In genomic region chrX:25002658-25003015, GRCh38 we compare ENCODE assay signal across 17 cellular contexts. TPM values are rescaled to one million over a fixed set of nuclear protein-coding genes. Genes with fewer than 3 reads are reported as not detected.
A peak's percentile ranks its signal among the peaks of the same experiment; 100 is the strongest.
DNase-seq lines count a peak whose midpoint lies in the region; ATAC-seq and TF ChIP-seq lines count a peak whose summit lies in the region.
"Had no signal": no experiment of that assay in that cellular context is flagged by ENCODE, and none has a peak within 500 bp of the region (broad histone marks: within the 10 kb centered on the region; RNA-seq: fewer than 3 reads in every experiment).

No MANE protein-coding gene starts in this region.

- H3K9me3 Mint-ChIP-seq in stimulated activated naive CD8-positive, alpha-beta T cell treated with anti-CD3 and anti-CD28 coated beads, Interleukin-15, Interleukin-2, amounts not matched to agents 100 ng/mL and 50 ng/mL, for 24 hours, result no peaks in the 10 kb centered on the region
- H3K9me3 Mint-ChIP-seq: stimulated activated memory B cell treated with anti-CD40 and anti-IgM and Interleukin-4, amounts not matched to agents 10 μg/mL and 1 μg/mL and 100 μg/mL, for 72 hours had no signal

- H3K4me3 Mint-ChIP-seq in stimulated activated naive CD8-positive, alpha-beta T cell treated with anti-CD3 and anti-CD28 coated beads, Interleukin-15, Interleukin-2, amounts not matched to agents 100 ng/mL and 50 ng/mL, for 24 hours, result peak overlapping the region; percentile 36

- no peak overlapping the region for H2BK15ac ChIP-seq in mesendoderm (replicated peaks; ENCODE audit: low read depth)

- TF ChIP-seq CTCF in colonic mucosa (IDR thresholded peaks at IDR 0.05) (no peak), WERI-Rb-1 (IDR thresholded peaks at IDR 0.05; ENCODE audit: low read depth, low read length) (no peak)

- WGBS in mesendoderm (ENCODE audit: extremely low coverage, insufficient coverage, low lambda C conversion rate), result no CpG with 5 or more reads among the region's 34 CpGs

- no peak for ATAC-seq in stimulated activated naive CD8-positive, alpha-beta T cell treated with anti-CD3 and anti-CD28 coated beads, Interleukin-15, Interleukin-2, amounts not matched to agents 100 U/mL and 50 U/mL, for 24 hours
- ATAC-seq in GM21360 (IDR thresholded peaks at IDR 0.05; ENCODE audit: unreplicated experiment), result no peak
- no peak for ATAC-seq in GM18861 (IDR thresholded peaks at IDR 0.05; ENCODE audit: unreplicated experiment)
- ATAC-seq: gastroesophageal sphincter; stimulated activated memory B cell treated with anti-CD40 and anti-IgM and Interleukin-4, amounts not matched to agents 10 μg/mL and 1 μg/mL and 100 μg/mL, for 72 hours had no signal

- H3K36me3 Mint-ChIP-seq in stimulated activated naive CD8-positive, alpha-beta T cell treated with anti-CD3 and anti-CD28 coated beads, Interleukin-15, Interleukin-2, amounts not matched to agents 100 ng/mL and 50 ng/mL, for 24 hours (ENCODE audit: low read depth), result no peaks in the 10 kb centered on the region

- no peak overlapping the region for H3K27ac ChIP-seq in colonic mucosa
- H3K27ac ChIP-seq in mesendoderm (ENCODE audit: low read depth, low read length), result no peak overlapping the region
- H3K27ac ChIP-seq in WERI-Rb-1, result no peak overlapping the region
- H3K27ac ChIP-seq: gastroesophageal sphincter, left ventricle myocardium inferior, parathyroid adenoma had no signal

- H3K36me3 ChIP-seq in colonic mucosa, result no peaks in the 10 kb centered on the region
- H3K36me3 ChIP-seq in mesendoderm (ENCODE audit: control insufficient read depth, insufficient read depth, low read length), result no peaks in the 10 kb centered on the region
- no peaks in the 10 kb centered on the region for H3K36me3 ChIP-seq in WERI-Rb-1
- H3K36me3 ChIP-seq: gastroesophageal sphincter, left ventricle myocardium inferior had no signal

- peak overlapping the region; percentile 30 for H3K4me2 ChIP-seq in mesendoderm (ENCODE audit: low read length)

- H3K79me2 ChIP-seq in mesendoderm (ENCODE audit: control insufficient read depth, insufficient read depth, low read length), result no peaks in the 10 kb centered on the region
- H3K79me2 ChIP-seq: parathyroid adenoma had no signal

- H3K27me3 Mint-ChIP-seq in stimulated activated naive CD8-positive, alpha-beta T cell treated with anti-CD3 and anti-CD28 coated beads, Interleukin-15, Interleukin-2, amounts not matched to agents 100 ng/mL and 50 ng/mL, for 24 hours, result peaks cover 27% of the 10 kb centered on the region

- H2BK120ac ChIP-seq in mesendoderm (ENCODE audit: low read depth, low read length), result no peak overlapping the region

- H3K9me3 ChIP-seq in colonic mucosa (no peaks in the 10 kb centered on the region), WERI-Rb-1 (ENCODE audit: severe bottlenecking) (peaks cover 2% of the 10 kb centered on the region)
- H3K9me3 ChIP-seq: gastroesophageal sphincter, left ventricle myocardium inferior had no signal

- no peak overlapping the region for H3K27ac Mint-ChIP-seq in stimulated activated naive CD8-positive, alpha-beta T cell treated with anti-CD3 and anti-CD28 coated beads, Interleukin-15, Interleukin-2, amounts not matched to agents 100 ng/mL and 50 ng/mL, for 24 hours
- H3K27ac Mint-ChIP-seq: stimulated activated memory B cell treated with anti-CD40 and anti-IgM and Interleukin-4, amounts not matched to agents 10 μg/mL and 1 μg/mL and 100 μg/mL, for 72 hours had no signal

- no peak overlapping the region for H3K23ac ChIP-seq in mesendoderm (ENCODE audit: low read length)

- H3K27me3 ChIP-seq in colonic mucosa, result peaks cover 49% of the 10 kb centered on the region
- peaks cover 32% of the 10 kb centered on the region for H3K27me3 ChIP-seq in mesendoderm (ENCODE audit: insufficient read depth, low read length, poor library complexity)
- H3K27me3 ChIP-seq in WERI-Rb-1 (ENCODE audit: insufficient read depth, low read depth, severe bottlenecking), result peaks cover 60% of the 10 kb centered on the region

- H3K4me1 ChIP-seq in colonic mucosa (no peaks in the 10 kb centered on the region), mesendoderm (ENCODE audit: control insufficient read depth, low read depth, low read length) (no peaks in the 10 kb centered on the region)
- H3K4me1 ChIP-seq: parathyroid adenoma had no signal

- no peaks in the 10 kb centered on the region for H3K79me1 ChIP-seq in mesendoderm (ENCODE audit: low read length)

- intact Hi-C loops in colonic mucosa (cut with DNase I), result no loop called here

- no peak overlapping the region for H3K4ac ChIP-seq in mesendoderm (ENCODE audit: low read depth, low read length)

- H3K9ac ChIP-seq in colonic mucosa (ENCODE audit: low read depth in 2 of 2, low read length in 2 of 2) (no peak overlapping the region), mesendoderm (ENCODE audit: low read length) (no peak overlapping the region)
- H3K9ac ChIP-seq: parathyroid adenoma had no signal

- H2AK5ac ChIP-seq in mesendoderm (ENCODE audit: low read length), result no peak overlapping the region

- H3K56ac ChIP-seq in mesendoderm (ENCODE audit: low read length), result no peak overlapping the region

- no peak overlapping the region for H4K8ac ChIP-seq in mesendoderm (ENCODE audit: low read depth, low read length)

- no peak overlapping the region for H4K5ac ChIP-seq in mesendoderm (ENCODE audit: low read length)

- H3K18ac ChIP-seq in mesendoderm (ENCODE audit: low read length), result no peak overlapping the region

- H2BK5ac ChIP-seq in mesendoderm (ENCODE audit: low read length), result no peak overlapping the region

- H3K4me1 Mint-ChIP-seq in stimulated activated naive CD8-positive, alpha-beta T cell treated with anti-CD3 and anti-CD28 coated beads, Interleukin-15, Interleukin-2, amounts not matched to agents 100 ng/mL and 50 ng/mL, for 24 hours (ENCODE audit: low read depth), result peaks cover 18% of the 10 kb centered on the region

- peak overlapping the region; percentile 14 for H3K4me3 ChIP-seq in colonic mucosa
- no peak overlapping the region for H3K4me3 ChIP-seq in mesendoderm (ENCODE audit: low read length)
- no peak overlapping the region for H3K4me3 ChIP-seq in WERI-Rb-1 (ENCODE audit: low read depth, low read length)

- no peak for DNase-seq in stimulated activated naive CD8-positive, alpha-beta T cell treated with anti-CD3 and anti-CD28 coated beads, Interleukin-15, Interleukin-2, amounts not matched to agents 100 U/mL and 50 U/mL, for 24 hours
- DNase-seq in colonic mucosa, result no peak
- DNase-seq in mesendoderm, result no peak
- DNase-seq in WERI-Rb-1, result no peak
- DNase-seq in GDM1 (lab: John Stamatoyannopoulos, UW), result no peak
- DNase-seq: activated CD4-positive, alpha-beta T cell treated with anti-CD3 and anti-CD28 coated beads, Interleukin-2, amount 50 U/mL, for 4 hours; activated naive CD4-positive, alpha-beta T cell treated with Interleukin-2 at 50 U/mL for 16 hours; dorsolateral prefrontal cortex; HCEC 1CT; left ventricle myocardium inferior; stimulated activated CD4-positive, alpha-beta T cell treated with anti-CD3 and anti-CD28 coated beads, Interleukin-1b, Interleukin-23, amount 100 ng/mL, for 48 hours had no signal

RNA-seq across cellular contexts. Expression of gene ARX, which starts 13.1 kb away (rescaled TPM):
- under 1 TPM; 0.66 to 0.84 TPM for total RNA-seq in colonic mucosa
- polyA plus RNA-seq in mesendoderm (2013, experiment 1 of 2), result 0.04 TPM
- 0.01 TPM for polyA plus RNA-seq in mesendoderm (2013, experiment 2 of 2)
- total RNA-seq: gastroesophageal sphincter, left ventricle myocardium inferior had no signal
